In the genomic region with DNA sequence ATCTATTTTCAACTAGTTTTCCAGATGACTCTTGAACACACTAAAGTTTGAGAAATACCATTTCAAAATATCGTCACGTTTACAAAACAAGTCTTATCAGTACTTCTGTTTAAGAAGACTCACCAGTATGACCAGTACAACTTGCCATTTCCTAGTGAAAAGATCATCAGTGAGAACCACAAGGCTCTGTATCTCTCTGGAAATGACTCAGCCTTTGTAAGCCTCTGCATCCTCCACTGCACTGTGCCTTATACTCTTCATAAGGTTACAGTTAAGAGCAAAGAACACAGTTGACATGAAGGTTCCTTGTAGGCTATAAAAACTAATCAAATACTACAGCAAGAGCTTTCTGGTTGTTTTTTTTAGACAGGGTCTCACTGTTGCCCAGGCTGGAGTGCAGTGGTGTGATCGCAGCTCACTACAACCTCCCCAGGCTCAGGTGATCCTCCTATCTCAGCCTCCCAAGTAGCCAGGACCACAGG, we compare ENCODE assay signal across 10 cellular contexts. TPM values are rescaled to one million over a fixed set of nuclear protein-coding genes. Genes with fewer than 3 reads are reported as not detected.
DNase-seq lines count a peak whose midpoint lies in the region; ATAC-seq, FAIRE-seq and TF ChIP-seq lines count a peak whose summit lies in the region.
"Had no signal": no experiment of that assay in that cellular context is flagged by ENCODE, and none has a peak within 500 bp of the region (broad histone marks: within the 10 kb centered on the region; RNA-seq: fewer than 3 reads in every experiment).

No MANE protein-coding gene starts in this region.

- TF ChIP-seq POLR2A in esophagus squamous epithelium (IDR thresholded peaks at IDR 0.05) = no peak

- peaks cover 57% of the 10 kb centered on the region for H4K20me1 ChIP-seq in GM23338 (replicated peaks; ENCODE audit: insufficient read depth)

- ATAC-seq in GM18508 (IDR thresholded peaks at IDR 0.05; ENCODE audit: insufficient read depth, unreplicated experiment) (peak; percentile 75), GM21825 (IDR thresholded peaks at IDR 0.05; ENCODE audit: unreplicated experiment) (peak; percentile 86), GM23338 (no peak)

- TF ChIP-seq CTCF in fibroblast of pulmonary artery (IDR thresholded peaks at IDR 0.05; ENCODE audit: low read length, missing control alignments) (no peak), kidney (IDR thresholded peaks at IDR 0.05; ENCODE audit: borderline replicate concordance, extremely low read depth, insufficient read depth) (no peak), esophagus squamous epithelium (IDR thresholded peaks at IDR 0.05) (no peak), GM23338 (conservative IDR thresholded peaks at IDR 0.05; ENCODE audit: low read depth in 2 of 2) (no peak)

- peaks cover 14% of the 10 kb centered on the region for H3F3A ChIP-seq in GM23338 (replicated peaks; ENCODE audit: low read depth)

- H3K9me2 ChIP-seq in GM23338 (ENCODE audit: insufficient read depth) = no peaks in the 10 kb centered on the region

- no peak overlapping the region for H3K9ac ChIP-seq in kidney (ENCODE audit: low read length in 2 of 2)

- no peak overlapping the region for H3K4me3 ChIP-seq in MG63
- no peak overlapping the region for H3K4me3 ChIP-seq in fibroblast of pulmonary artery (replicated peaks; ENCODE audit: low read depth, low read length)
- no peak overlapping the region for H3K4me3 ChIP-seq in kidney (ENCODE audit: low read length in 2 of 2)
- H3K4me3 ChIP-seq in esophagus squamous epithelium = no peak overlapping the region
- H3K4me3 ChIP-seq in GM23338 = no peak overlapping the region
- H3K4me3 ChIP-seq: SK-N-MC had no signal

- H3K4me3 Mint-ChIP-seq in GM23338 = no peak overlapping the region

- DNase-seq in MG63 (peak; percentile 10), fibroblast of pulmonary artery (ENCODE audit: low read depth) (peak; percentile 93), kidney (no peak), esophagus squamous epithelium (lab: John Stamatoyannopoulos, UW) (no peak), cerebellar cortex (ENCODE audit: low spot score) (no peak), GM23338 (ENCODE audit: low spot score) (no peak)

- H3K27ac ChIP-seq in kidney (ENCODE audit: low read depth in 2 of 2, low read length in 2 of 2) = no peak overlapping the region
- peak overlapping the region in 2 of 4 donors; percentile 18 to 27 for H3K27ac ChIP-seq in esophagus squamous epithelium
- H3K27ac ChIP-seq in GM23338 (ENCODE audit: low read depth) = no peak overlapping the region
- H3K27ac ChIP-seq: SK-N-MC had no signal

- H3K9me3 Mint-ChIP-seq in GM23338 = no peaks in the 10 kb centered on the region; the same call in 2 of the 3 replicates

- no peaks in the 10 kb centered on the region; the same call in 1 of the 2 replicates for H3K36me3 ChIP-seq in MG63
- peaks cover 6 to 10% of the 10 kb centered on the region in 2 donors for H3K36me3 ChIP-seq in kidney (ENCODE audit: control insufficient read depth in 1 of 2, insufficient read depth in 2 of 2, low read length in 2 of 2)
- H3K36me3 ChIP-seq in esophagus squamous epithelium = peaks cover 0 to 73% (median 2%) of the 10 kb centered on the region in 3 donors
- H3K36me3 ChIP-seq in GM23338 (ENCODE audit: insufficient read depth) = peaks cover 66% of the 10 kb centered on the region

- no peak overlapping the region for H3K27ac Mint-ChIP-seq in GM23338

- peaks cover 58% of the 10 kb centered on the region for H3K79me2 ChIP-seq in GM23338 (replicated peaks; ENCODE audit: insufficient read depth)

- WGBS in esophagus squamous epithelium, 2 donors = 82 to 87% methylated on average over 3 of the region's 3 CpGs

- peaks cover 70% of the 10 kb centered on the region for H3K36me3 Mint-ChIP-seq in GM23338 (ENCODE audit: low read depth)

- FAIRE-seq in kidney (lab: Jason Lieb, UNC) = no peak

- H3K4me1 ChIP-seq in kidney (ENCODE audit: control insufficient read depth in 1 of 2, insufficient read depth in 1 of 2, low read depth in 1 of 2, low read length in 2 of 2) (peaks cover 6 to 27% of the 10 kb centered on the region in 2 donors), esophagus squamous epithelium (peaks cover 3 to 15% (median 4%) of the 10 kb centered on the region in 3 donors), GM23338 (ENCODE audit: insufficient read depth) (peaks cover 5% of the 10 kb centered on the region; the same call in 1 of the 2 replicates)

- H2AFZ ChIP-seq in GM23338 = no peak overlapping the region

- H3K27me3 ChIP-seq in MG63 (no peaks in the 10 kb centered on the region), esophagus squamous epithelium (no peaks in the 10 kb centered on the region), GM23338 (ENCODE audit: insufficient read depth) (no peaks in the 10 kb centered on the region)

- peaks cover 3% of the 10 kb centered on the region; the same call in 1 of the 3 replicates for H3K4me1 Mint-ChIP-seq in GM23338

- no peak overlapping the region for H3K4me2 ChIP-seq in GM23338

- intact Hi-C loops in kidney (cut with DNase I) = no loop called here
- intact Hi-C loops in esophagus squamous epithelium (cut with DNase I) = no loop called here

- peaks cover 7% of the 10 kb centered on the region for H3K27me3 Mint-ChIP-seq in GM23338 (ENCODE audit: insufficient read depth, low read depth, poor library complexity)

- no peaks in the 10 kb centered on the region for H3K9me3 ChIP-seq in MG63
- no peaks in the 10 kb centered on the region for H3K9me3 ChIP-seq in kidney (ENCODE audit: control insufficient read depth in 1 of 2, low read length in 2 of 2)
- no peaks in the 10 kb centered on the region for H3K9me3 ChIP-seq in esophagus squamous epithelium

TF ChIP-seq in GM23338, 12 proteins besides CTCF, POLR2A, EP300 and RAD21 (continues in another document):
- no peak for TF ChIP-seq EZH2phosphoT487 (IDR thresholded peaks at IDR 0.05; ENCODE audit: unreplicated experiment)
- no peak for TF ChIP-seq CREB1 (CRISPR knock-in tag; IDR thresholded peaks at IDR 0.05; ENCODE audit: low read depth)
- TF ChIP-seq ZNF331 (CRISPR knock-in tag; IDR thresholded peaks at IDR 0.05; ENCODE audit: low read depth) = no peak
- TF ChIP-seq POLR2AphosphoS5 (IDR thresholded peaks at IDR 0.05; ENCODE audit: low read depth) = no peak
- TF ChIP-seq EZH2 (IDR thresholded peaks at IDR 0.05; ENCODE audit: low read depth, unreplicated experiment) = no peak
- TF ChIP-seq NANOG (IDR thresholded peaks at IDR 0.05; ENCODE audit: borderline replicate concordance) = no peak
- no peak for TF ChIP-seq JUNB (IDR thresholded peaks at IDR 0.05; ENCODE audit: unreplicated experiment)
- TF ChIP-seq, protein P1, sequence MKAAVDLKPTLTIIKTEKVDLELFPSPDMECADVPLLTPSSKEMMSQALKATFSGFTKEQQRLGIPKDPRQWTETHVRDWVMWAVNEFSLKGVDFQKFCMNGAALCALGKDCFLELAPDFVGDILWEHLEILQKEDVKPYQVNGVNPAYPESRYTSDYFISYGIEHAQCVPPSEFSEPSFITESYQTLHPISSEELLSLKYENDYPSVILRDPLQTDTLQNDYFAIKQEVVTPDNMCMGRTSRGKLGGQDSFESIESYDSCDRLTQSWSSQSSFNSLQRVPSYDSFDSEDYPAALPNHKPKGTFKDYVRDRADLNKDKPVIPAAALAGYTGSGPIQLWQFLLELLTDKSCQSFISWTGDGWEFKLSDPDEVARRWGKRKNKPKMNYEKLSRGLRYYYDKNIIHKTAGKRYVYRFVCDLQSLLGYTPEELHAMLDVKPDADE (IDR thresholded peaks at IDR 0.05) = no peak
- TF ChIP-seq, protein P2, sequence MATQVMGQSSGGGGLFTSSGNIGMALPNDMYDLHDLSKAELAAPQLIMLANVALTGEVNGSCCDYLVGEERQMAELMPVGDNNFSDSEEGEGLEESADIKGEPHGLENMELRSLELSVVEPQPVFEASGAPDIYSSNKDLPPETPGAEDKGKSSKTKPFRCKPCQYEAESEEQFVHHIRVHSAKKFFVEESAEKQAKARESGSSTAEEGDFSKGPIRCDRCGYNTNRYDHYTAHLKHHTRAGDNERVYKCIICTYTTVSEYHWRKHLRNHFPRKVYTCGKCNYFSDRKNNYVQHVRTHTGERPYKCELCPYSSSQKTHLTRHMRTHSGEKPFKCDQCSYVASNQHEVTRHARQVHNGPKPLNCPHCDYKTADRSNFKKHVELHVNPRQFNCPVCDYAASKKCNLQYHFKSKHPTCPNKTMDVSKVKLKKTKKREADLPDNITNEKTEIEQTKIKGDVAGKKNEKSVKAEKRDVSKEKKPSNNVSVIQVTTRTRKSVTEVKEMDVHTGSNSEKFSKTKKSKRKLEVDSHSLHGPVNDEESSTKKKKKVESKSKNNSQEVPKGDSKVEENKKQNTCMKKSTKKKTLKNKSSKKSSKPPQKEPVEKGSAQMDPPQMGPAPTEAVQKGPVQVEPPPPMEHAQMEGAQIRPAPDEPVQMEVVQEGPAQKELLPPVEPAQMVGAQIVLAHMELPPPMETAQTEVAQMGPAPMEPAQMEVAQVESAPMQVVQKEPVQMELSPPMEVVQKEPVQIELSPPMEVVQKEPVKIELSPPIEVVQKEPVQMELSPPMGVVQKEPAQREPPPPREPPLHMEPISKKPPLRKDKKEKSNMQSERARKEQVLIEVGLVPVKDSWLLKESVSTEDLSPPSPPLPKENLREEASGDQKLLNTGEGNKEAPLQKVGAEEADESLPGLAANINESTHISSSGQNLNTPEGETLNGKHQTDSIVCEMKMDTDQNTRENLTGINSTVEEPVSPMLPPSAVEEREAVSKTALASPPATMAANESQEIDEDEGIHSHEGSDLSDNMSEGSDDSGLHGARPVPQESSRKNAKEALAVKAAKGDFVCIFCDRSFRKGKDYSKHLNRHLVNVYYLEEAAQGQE (IDR thresholded peaks at IDR 0.05; ENCODE audit: unreplicated experiment) = no peak

RNA-seq across cellular contexts. Expression of a gene that starts 5.7 kb away (rescaled TPM):
- total RNA-seq in MG63 (2014; rRNA removed; shearing (Covaris generic); ENCODE audit: low replicate concordance) = 46.6 and 124 TPM in 2 replicates
- total RNA-seq in kidney (110 TPM), esophagus squamous epithelium (10 to 100 TPM; 41.3 to 57.7 (median 52.3) TPM)
- polyA plus RNA-seq in kidney (ENCODE audit: insufficient read depth, low read depth, low replicate concordance) (211 TPM), GM23338 (2016; fragmentation: Nextera tagmentation; extraction: Ambion mirVana) (90.2 and 96.1 TPM in 2 replicates)
- total RNA-seq in GM23338 (2014; rRNA removed; shearing (Covaris generic)) = 44.5 and 44.7 TPM in 2 replicates

RNA-seq across cellular contexts. Expression of a gene that starts 15.4 kb away (rescaled TPM):
- 23.8 and 25.9 TPM in 2 replicates for total RNA-seq in MG63 (2014; rRNA removed; shearing (Covaris generic); ENCODE audit: low replicate concordance)
- total RNA-seq in kidney (66.9 TPM), esophagus squamous epithelium (10 to 100 TPM; 35.6 to 74.6 (median 48.0) TPM)
- polyA plus RNA-seq in kidney (ENCODE audit: insufficient read depth, low read depth, low replicate concordance) (124 TPM), GM23338 (2016; fragmentation: Nextera tagmentation; extraction: Ambion mirVana) (83.5 and 95.2 TPM in 2 replicates)
- 139 and 142 TPM in 2 replicates for total RNA-seq in GM23338 (2014; rRNA removed; shearing (Covaris generic))

RNA-seq across cellular contexts. Expression of a gene that starts 21.5 kb away (rescaled TPM):
- 0.07 and 0.20 TPM in 2 replicates for total RNA-seq in MG63 (2014; rRNA removed; shearing (Covaris generic); ENCODE audit: low replicate concordance)
- total RNA-seq in kidney (0.22 TPM), esophagus squamous epithelium (10 to 100 TPM in 3 of 4 donors, 1 to 10 TPM in 1; 4.0 to 35.3 (median 29.4) TPM)
- polyA plus RNA-seq in kidney (ENCODE audit: insufficient read depth, low read depth, low replicate concordance) (10.0 TPM), GM23338 (2016; fragmentation: Nextera tagmentation; extraction: Ambion mirVana) (1.6 and 1.7 TPM in 2 replicates)
- total RNA-seq in GM23338 (2014; rRNA removed; shearing (Covaris generic)) = 0.28 and 0.54 TPM in 2 replicates
- total RNA-seq: lung microvascular endothelial cell had no signal

Comparison
In these comparisons a context has a peak if more than half of its experiments do, and no peak if none do; other contexts are left out.
1. DNase-seq: peak in MG63 (single experiment) and fibroblast of pulmonary artery (single experiment); none in kidney (single experiment), esophagus squamous epithelium (single experiment), cerebellar cortex (single experiment) and GM23338 (single experiment).